In genomic region chr17:58527306-58527705, GRCh38 we compare ENCODE assay signal across 1 cellular context.
TF ChIP-seq lines count a peak whose summit lies in the region.

No MANE protein-coding gene starts in this region.

TF ChIP-seq in HepG2, 621 proteins besides CTCF, POLR2A, EP300 and RAD21:
- TF ChIP-seq NCOA1 (CRISPR knock-in tag; IDR thresholded peaks at IDR 0.05), result no peak
- TF ChIP-seq GATAD2A (CRISPR knock-in tag; IDR thresholded peaks at IDR 0.05), result no peak
- no peak for TF ChIP-seq HNF4G (IDR thresholded peaks at IDR 0.05; ENCODE audit: borderline replicate concordance, low read depth, low read length)
- TF ChIP-seq HNF4G (CRISPR knock-in tag; IDR thresholded peaks at IDR 0.05; ENCODE audit: borderline replicate concordance, low read depth), result no peak
- no peak for TF ChIP-seq MATR3 (CRISPR knock-in tag; IDR thresholded peaks at IDR 0.05)
- TF ChIP-seq NR1H2 (CRISPR knock-in tag; IDR thresholded peaks at IDR 0.05; ENCODE audit: borderline replicate concordance, low read depth), result no peak
- no peak for TF ChIP-seq KAT8 (CRISPR knock-in tag; IDR thresholded peaks at IDR 0.05)
- TF ChIP-seq GABPB1 (CRISPR knock-in tag; IDR thresholded peaks at IDR 0.05), result no peak
- TF ChIP-seq ZNF253 (CRISPR knock-in tag; IDR thresholded peaks at IDR 0.05; ENCODE audit: borderline replicate concordance), result no peak
- TF ChIP-seq, protein P1, sequence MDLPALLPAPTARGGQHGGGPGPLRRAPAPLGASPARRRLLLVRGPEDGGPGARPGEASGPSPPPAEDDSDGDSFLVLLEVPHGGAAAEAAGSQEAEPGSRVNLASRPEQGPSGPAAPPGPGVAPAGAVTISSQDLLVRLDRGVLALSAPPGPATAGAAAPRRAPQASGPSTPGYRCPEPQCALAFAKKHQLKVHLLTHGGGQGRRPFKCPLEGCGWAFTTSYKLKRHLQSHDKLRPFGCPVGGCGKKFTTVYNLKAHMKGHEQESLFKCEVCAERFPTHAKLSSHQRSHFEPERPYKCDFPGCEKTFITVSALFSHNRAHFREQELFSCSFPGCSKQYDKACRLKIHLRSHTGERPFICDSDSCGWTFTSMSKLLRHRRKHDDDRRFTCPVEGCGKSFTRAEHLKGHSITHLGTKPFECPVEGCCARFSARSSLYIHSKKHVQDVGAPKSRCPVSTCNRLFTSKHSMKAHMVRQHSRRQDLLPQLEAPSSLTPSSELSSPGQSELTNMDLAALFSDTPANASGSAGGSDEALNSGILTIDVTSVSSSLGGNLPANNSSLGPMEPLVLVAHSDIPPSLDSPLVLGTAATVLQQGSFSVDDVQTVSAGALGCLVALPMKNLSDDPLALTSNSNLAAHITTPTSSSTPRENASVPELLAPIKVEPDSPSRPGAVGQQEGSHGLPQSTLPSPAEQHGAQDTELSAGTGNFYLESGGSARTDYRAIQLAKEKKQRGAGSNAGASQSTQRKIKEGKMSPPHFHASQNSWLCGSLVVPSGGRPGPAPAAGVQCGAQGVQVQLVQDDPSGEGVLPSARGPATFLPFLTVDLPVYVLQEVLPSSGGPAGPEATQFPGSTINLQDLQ (CRISPR knock-in tag; IDR thresholded peaks at IDR 0.05), result no peak
- TF ChIP-seq, protein P2, sequence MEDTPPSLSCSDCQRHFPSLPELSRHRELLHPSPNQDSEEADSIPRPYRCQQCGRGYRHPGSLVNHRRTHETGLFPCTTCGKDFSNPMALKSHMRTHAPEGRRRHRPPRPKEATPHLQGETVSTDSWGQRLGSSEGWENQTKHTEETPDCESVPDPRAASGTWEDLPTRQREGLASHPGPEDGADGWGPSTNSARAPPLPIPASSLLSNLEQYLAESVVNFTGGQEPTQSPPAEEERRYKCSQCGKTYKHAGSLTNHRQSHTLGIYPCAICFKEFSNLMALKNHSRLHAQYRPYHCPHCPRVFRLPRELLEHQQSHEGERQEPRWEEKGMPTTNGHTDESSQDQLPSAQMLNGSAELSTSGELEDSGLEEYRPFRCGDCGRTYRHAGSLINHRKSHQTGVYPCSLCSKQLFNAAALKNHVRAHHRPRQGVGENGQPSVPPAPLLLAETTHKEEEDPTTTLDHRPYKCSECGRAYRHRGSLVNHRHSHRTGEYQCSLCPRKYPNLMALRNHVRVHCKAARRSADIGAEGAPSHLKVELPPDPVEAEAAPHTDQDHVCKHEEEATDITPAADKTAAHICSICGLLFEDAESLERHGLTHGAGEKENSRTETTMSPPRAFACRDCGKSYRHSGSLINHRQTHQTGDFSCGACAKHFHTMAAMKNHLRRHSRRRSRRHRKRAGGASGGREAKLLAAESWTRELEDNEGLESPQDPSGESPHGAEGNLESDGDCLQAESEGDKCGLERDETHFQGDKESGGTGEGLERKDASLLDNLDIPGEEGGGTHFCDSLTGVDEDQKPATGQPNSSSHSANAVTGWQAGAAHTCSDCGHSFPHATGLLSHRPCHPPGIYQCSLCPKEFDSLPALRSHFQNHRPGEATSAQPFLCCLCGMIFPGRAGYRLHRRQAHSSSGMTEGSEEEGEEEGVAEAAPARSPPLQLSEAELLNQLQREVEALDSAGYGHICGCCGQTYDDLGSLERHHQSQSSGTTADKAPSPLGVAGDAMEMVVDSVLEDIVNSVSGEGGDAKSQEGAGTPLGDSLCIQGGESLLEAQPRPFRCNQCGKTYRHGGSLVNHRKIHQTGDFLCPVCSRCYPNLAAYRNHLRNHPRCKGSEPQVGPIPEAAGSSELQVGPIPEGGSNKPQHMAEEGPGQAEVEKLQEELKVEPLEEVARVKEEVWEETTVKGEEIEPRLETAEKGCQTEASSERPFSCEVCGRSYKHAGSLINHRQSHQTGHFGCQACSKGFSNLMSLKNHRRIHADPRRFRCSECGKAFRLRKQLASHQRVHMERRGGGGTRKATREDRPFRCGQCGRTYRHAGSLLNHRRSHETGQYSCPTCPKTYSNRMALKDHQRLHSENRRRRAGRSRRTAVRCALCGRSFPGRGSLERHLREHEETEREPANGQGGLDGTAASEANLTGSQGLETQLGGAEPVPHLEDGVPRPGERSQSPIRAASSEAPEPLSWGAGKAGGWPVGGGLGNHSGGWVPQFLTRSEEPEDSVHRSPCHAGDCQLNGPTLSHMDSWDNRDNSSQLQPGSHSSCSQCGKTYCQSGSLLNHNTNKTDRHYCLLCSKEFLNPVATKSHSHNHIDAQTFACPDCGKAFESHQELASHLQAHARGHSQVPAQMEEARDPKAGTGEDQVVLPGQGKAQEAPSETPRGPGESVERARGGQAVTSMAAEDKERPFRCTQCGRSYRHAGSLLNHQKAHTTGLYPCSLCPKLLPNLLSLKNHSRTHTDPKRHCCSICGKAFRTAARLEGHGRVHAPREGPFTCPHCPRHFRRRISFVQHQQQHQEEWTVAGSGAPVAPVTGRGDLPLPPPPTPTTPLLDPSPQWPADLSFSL (CRISPR knock-in tag; IDR thresholded peaks at IDR 0.05), result no peak
- TF ChIP-seq, protein P3, sequence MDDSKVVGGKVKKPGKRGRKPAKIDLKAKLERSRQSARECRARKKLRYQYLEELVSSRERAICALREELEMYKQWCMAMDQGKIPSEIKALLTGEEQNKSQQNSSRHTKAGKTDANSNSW (CRISPR knock-in tag; IDR thresholded peaks at IDR 0.05; ENCODE audit: borderline replicate concordance), result no peak
- TF ChIP-seq, protein P4, sequence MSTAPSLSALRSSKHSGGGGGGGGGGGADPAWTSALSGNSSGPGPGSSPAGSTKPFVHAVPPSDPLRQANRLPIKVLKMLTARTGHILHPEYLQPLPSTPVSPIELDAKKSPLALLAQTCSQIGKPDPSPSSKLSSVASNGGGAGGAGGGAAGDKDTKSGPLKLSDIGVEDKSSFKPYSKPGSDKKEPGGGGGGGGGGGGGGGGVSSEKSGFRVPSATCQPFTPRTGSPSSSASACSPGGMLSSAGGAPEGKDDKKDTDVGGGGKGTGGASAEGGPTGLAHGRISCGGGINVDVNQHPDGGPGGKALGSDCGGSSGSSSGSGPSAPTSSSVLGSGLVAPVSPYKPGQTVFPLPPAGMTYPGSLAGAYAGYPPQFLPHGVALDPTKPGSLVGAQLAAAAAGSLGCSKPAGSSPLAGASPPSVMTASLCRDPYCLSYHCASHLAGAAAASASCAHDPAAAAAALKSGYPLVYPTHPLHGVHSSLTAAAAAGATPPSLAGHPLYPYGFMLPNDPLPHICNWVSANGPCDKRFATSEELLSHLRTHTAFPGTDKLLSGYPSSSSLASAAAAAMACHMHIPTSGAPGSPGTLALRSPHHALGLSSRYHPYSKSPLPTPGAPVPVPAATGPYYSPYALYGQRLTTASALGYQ (CRISPR knock-in tag; IDR thresholded peaks at IDR 0.05), result no peak
- TF ChIP-seq KDM6A (CRISPR knock-in tag; IDR thresholded peaks at IDR 0.05; ENCODE audit: low read depth), result no peak
